In the genomic region with DNA sequence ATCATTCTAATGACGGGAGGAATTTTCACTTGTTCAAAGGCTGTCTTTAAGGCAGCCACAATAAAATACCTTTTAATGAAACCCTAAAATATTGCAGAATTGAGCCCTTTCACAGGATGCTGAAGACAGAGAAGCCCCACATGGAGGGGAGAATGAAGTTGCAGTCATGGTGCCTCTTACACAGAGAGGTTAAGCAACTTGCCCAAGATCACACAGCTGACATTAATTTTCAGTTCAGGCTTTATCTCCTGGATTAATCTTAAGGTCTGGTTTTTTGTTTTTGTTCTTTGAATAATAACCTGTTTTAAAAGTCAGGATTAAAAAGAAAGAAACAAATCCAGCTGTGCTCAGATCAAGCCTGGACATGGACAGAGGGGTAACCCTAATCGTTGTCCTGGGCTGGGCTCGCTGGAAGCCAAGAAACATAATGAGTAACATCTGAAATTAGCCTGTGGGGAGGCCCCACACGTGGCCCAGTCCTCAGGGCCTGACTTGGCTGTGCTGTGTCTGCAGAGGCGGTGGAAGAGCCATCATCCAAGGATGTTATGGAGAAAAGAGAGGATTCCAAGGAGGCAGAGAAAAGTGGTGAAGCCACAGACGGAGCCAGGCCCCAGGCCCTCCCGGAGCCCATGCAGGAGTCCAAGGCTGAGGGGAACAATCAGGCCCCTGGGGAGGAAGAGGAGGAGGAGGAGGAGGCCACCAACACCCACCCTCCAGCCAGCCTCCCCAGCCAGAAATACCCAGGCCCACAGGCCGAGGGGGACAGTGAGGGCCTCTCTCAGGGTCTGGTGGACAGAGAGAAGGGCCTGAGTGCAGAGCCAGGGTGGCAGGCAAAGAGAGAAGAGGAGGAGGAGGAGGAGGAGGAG, we compare ENCODE assay signal across 24 cellular contexts. TPM values are rescaled to one million over a fixed set of nuclear protein-coding genes. Genes with fewer than 3 reads are reported as not detected.
DNase-seq lines count a peak whose midpoint lies in the region; ATAC-seq and TF ChIP-seq lines count a peak whose summit lies in the region.
"Had no signal": no experiment of that assay in that cellular context is flagged by ENCODE, and none has a peak within 500 bp of the region (broad histone marks: within the 10 kb centered on the region; RNA-seq: fewer than 3 reads in every experiment).

No MANE protein-coding gene starts in this region.

- DNase-seq in MCF 10A (ENCODE audit: unreplicated experiment): peak; percentile 51
- no peak for DNase-seq in breast epithelium (ENCODE audit: low spot score in 2 of 2)
- DNase-seq in mammary epithelial cell: peak; percentile 75
- DNase-seq in foreskin fibroblast: peak; percentile 40 to 77
- DNase-seq in testis: peak; percentile 68
- DNase-seq in left lobe of liver (ENCODE audit: low spot score): no peak
- no peak for DNase-seq in lower lobe of right lung
- DNase-seq in WERI-Rb-1: no peak
- DNase-seq: 8988T; activated naive CD8-positive, alpha-beta T cell treated with anti-CD3 and anti-CD28 coated beads for 36 hours; activated T-cell treated with anti-CD3 and anti-CD28 coated beads, Interleukin-2, amount 50 U/mL, for 72 hours; DMS153; endodermal cell; midbrain; NCI-H1694; NCI-H748 treated with DMSO at 0.1 percent for 48 hours; stimulated activated CD4-positive, alpha-beta T cell treated with anti-CD3 and anti-CD28 coated beads, Interleukin-4, amount 100 ng/mL, for 1 hour; stomach; SW 1271 had no signal

- H3K27me3 Mint-ChIP-seq in MCF 10A (ENCODE audit: insufficient read depth, unreplicated experiment): no peaks in the 10 kb centered on the region
- H3K27me3 Mint-ChIP-seq: activated naive CD8-positive, alpha-beta T cell treated with anti-CD3 and anti-CD28 coated beads for 36 hours; natural killer cell treated with Interleukin-12 subunit alpha and Interleukin-12 subunit beta and Interleukin-15 and Interleukin-18, amount 100 ng/mL, for 72 hours had no signal

- H3K36me3 ChIP-seq in breast epithelium (no peaks in the 10 kb centered on the region), mammary epithelial cell (ENCODE audit: insufficient read depth, low read length) (no peaks in the 10 kb centered on the region), testis (ENCODE audit: low read depth, missing control alignments) (no peaks in the 10 kb centered on the region), lower lobe of right lung (peaks cover 4% of the 10 kb centered on the region), WERI-Rb-1 (peaks cover 65% of the 10 kb centered on the region)
- H3K36me3 ChIP-seq: prostate gland had no signal

- H3K4me3 ChIP-seq in breast epithelium (no peak overlapping the region), mammary epithelial cell (replicated peaks in 1 of 3; ENCODE audit: insufficient read depth in 1 of 3, low read depth in 2 of 3, low read length in 3 of 3) (no peak overlapping the region), foreskin fibroblast (ENCODE audit: low read depth in 1 of 2, low read length in 2 of 2) (no peak overlapping the region), testis (no peak overlapping the region), lower lobe of right lung (no peak overlapping the region), WERI-Rb-1 (ENCODE audit: low read depth, low read length) (no peak overlapping the region)
- H3K4me3 ChIP-seq: GM23338, prostate gland, skin epidermis, stomach had no signal

- TF ChIP-seq POLR2A in breast epithelium (IDR thresholded peaks at IDR 0.05) (no peak), testis (IDR thresholded peaks at IDR 0.05) (no peak)

- WGBS in mammary epithelial cell (ENCODE audit: low coverage, missing lambda C conversion rate): 29% methylated on average over 6 of the region's 8 CpGs
- WGBS in testis, 2 donors: 39 to 50% methylated on average over 8 of the region's 8 CpGs

- no peak overlapping the region for H2AFZ ChIP-seq in mammary epithelial cell (ENCODE audit: low read depth, low read length)
- H2AFZ ChIP-seq: GM23338 had no signal

- CTCF ChIA-PET in MCF 10A (lab: Yijun Ruan, JAX) (interaction anchor here (0.5 to 2.4 kb wide), 5 partner anchors 15 to 181 kb away, joined by 3 to 9 read pairs (median 4); no protein-coding TSS in a partner anchor), mammary epithelial cell (lab: Charles Lee; ENCODE audit: low non-redundant PET) (interaction anchor here (0.7 kb wide), 1 partner anchor 116 kb away, joined by 8 read pairs; no protein-coding TSS in a partner anchor)

- H3K4me3 Mint-ChIP-seq in MCF 10A (ENCODE audit: unreplicated experiment): no peak overlapping the region
- H3K4me3 Mint-ChIP-seq: activated naive CD8-positive, alpha-beta T cell treated with anti-CD3 and anti-CD28 coated beads for 36 hours; activated T-cell treated with anti-CD3 and anti-CD28 coated beads, Interleukin-2, amount 50 U/mL, for 72 hours; endodermal cell; GM23338; natural killer cell treated with Interleukin-12 subunit alpha and Interleukin-12 subunit beta and Interleukin-15 and Interleukin-18, amount 100 ng/mL, for 72 hours had no signal

- in situ Hi-C loops in mammary epithelial cell (cut with MboI; ENCODE audit: low sequenced_read_pairs in 2 of 2): no loop called here

- H3K9me3 ChIP-seq in breast epithelium (no peaks in the 10 kb centered on the region), mammary epithelial cell (replicated peaks; ENCODE audit: insufficient read depth, low read length) (no peaks in the 10 kb centered on the region), testis (no peaks in the 10 kb centered on the region), lower lobe of right lung (no peaks in the 10 kb centered on the region), WERI-Rb-1 (ENCODE audit: severe bottlenecking) (no peaks in the 10 kb centered on the region)
- H3K9me3 ChIP-seq: prostate gland, stomach had no signal

- TF ChIP-seq CTCF in MCF 10A (IDR thresholded peaks at IDR 0.05; ENCODE audit: unreplicated experiment) (no peak), breast epithelium (IDR thresholded peaks at IDR 0.05) (no peak), mammary epithelial cell (conservative IDR thresholded peaks at IDR 0.05 in 1 of 2, IDR thresholded peaks at IDR 0.05 in 1 of 2; ENCODE audit: extremely low read depth in 1 of 2, insufficient read depth in 1 of 2, low read depth in 1 of 2, low read length in 2 of 2) (no peak), foreskin fibroblast (IDR thresholded peaks at IDR 0.05; ENCODE audit: low read depth, low read length) (no peak), testis (IDR thresholded peaks at IDR 0.05) (no peak), lower lobe of right lung (IDR thresholded peaks at IDR 0.05) (no peak), WERI-Rb-1 (IDR thresholded peaks at IDR 0.05; ENCODE audit: low read depth, low read length) (no peak)

- ATAC-seq in left lobe of liver (no peak), lower lobe of right lung (no peak)
- ATAC-seq: activated T-cell treated with anti-CD3 and anti-CD28 coated beads, Interleukin-2, amount 50 U/mL, for 72 hours; GM23338; natural killer cell treated with Interleukin-12 subunit alpha and Interleukin-12 subunit beta and Interleukin-15 and Interleukin-18, amount 100 ng/mL, for 72 hours had no signal

- H3K4me1 Mint-ChIP-seq in MCF 10A (ENCODE audit: insufficient read depth, unreplicated experiment): peaks cover 22% of the 10 kb centered on the region
- H3K4me1 Mint-ChIP-seq: activated naive CD8-positive, alpha-beta T cell treated with anti-CD3 and anti-CD28 coated beads for 36 hours; endodermal cell had no signal

- intact Hi-C loops in MCF 10A (cut with micrococcal nuclease): no loop called here
- intact Hi-C loops in breast epithelium (cut with DNase I; ENCODE audit: low total_unique reads): no loop called here
- intact Hi-C loops in mammary epithelial cell (cut with micrococcal nuclease): no loop called here
- intact Hi-C loops in testis (cut with DNase I; ENCODE audit: low total_unique reads): no loop called here
- intact Hi-C loops in lower lobe of right lung (cut with DNase I): no loop called here

- H3K9me3 Mint-ChIP-seq in MCF 10A (ENCODE audit: unreplicated experiment): no peaks in the 10 kb centered on the region
- H3K9me3 Mint-ChIP-seq: activated naive CD8-positive, alpha-beta T cell treated with anti-CD3 and anti-CD28 coated beads for 36 hours; activated T-cell treated with anti-CD3 and anti-CD28 coated beads, Interleukin-2, amount 50 U/mL, for 72 hours; endodermal cell; GM23338; natural killer cell treated with Interleukin-12 subunit alpha and Interleukin-12 subunit beta and Interleukin-15 and Interleukin-18, amount 100 ng/mL, for 72 hours had no signal

- H3K4me1 ChIP-seq in breast epithelium (no peaks in the 10 kb centered on the region), mammary epithelial cell (ENCODE audit: insufficient read depth, low read length) (peaks cover 33% of the 10 kb centered on the region), testis (peaks cover 28% of the 10 kb centered on the region), lower lobe of right lung (no peaks in the 10 kb centered on the region)
- H3K4me1 ChIP-seq: prostate gland, stomach had no signal

- peak overlapping the region; percentile 61 for H3K27ac Mint-ChIP-seq in MCF 10A (ENCODE audit: low read depth, unreplicated experiment)
- H3K27ac Mint-ChIP-seq: activated naive CD8-positive, alpha-beta T cell treated with anti-CD3 and anti-CD28 coated beads for 36 hours; activated T-cell treated with anti-CD3 and anti-CD28 coated beads, Interleukin-2, amount 50 U/mL, for 72 hours; endodermal cell; GM23338; natural killer cell treated with Interleukin-12 subunit alpha and Interleukin-12 subunit beta and Interleukin-15 and Interleukin-18, amount 100 ng/mL, for 72 hours had no signal

- H4K20me1 ChIP-seq in mammary epithelial cell (ENCODE audit: insufficient read depth, low read length): no peaks in the 10 kb centered on the region

- no peaks in the 10 kb centered on the region for H3K79me2 ChIP-seq in mammary epithelial cell (ENCODE audit: insufficient read depth, low read length)

- H3K4me2 ChIP-seq in mammary epithelial cell (ENCODE audit: insufficient read depth, low read depth, low read length): peak overlapping the region; percentile 3
- H3K4me2 ChIP-seq: GM23338 had no signal

- dilution Hi-C loops in mammary epithelial cell (cut with HindIII; ENCODE audit: low sequenced_read_pairs): loop anchor here (5.0 kb wide), 3 partner anchors 39 to 181 kb away; no protein-coding TSS in a partner anchor

- no peak overlapping the region for H3K27ac ChIP-seq in breast epithelium
- H3K27ac ChIP-seq in mammary epithelial cell (ENCODE audit: insufficient read depth, low read depth, low read length): no peak overlapping the region
- peak overlapping the region in 1 of 2 donors; percentile 83 for H3K27ac ChIP-seq in testis
- no peak overlapping the region for H3K27ac ChIP-seq in lower lobe of right lung
- no peak overlapping the region for H3K27ac ChIP-seq in WERI-Rb-1
- H3K27ac ChIP-seq: prostate gland, stomach had no signal

- H3K9ac ChIP-seq in mammary epithelial cell (ENCODE audit: insufficient read depth, low read length): no peak overlapping the region

- POLR2A ChIA-PET in MCF 10A (lab: Yijun Ruan, JAX): interaction anchor here (1.5 kb wide), 1 partner anchor 254 kb away, joined by 3 read pairs; the partner anchor contains the start of genes LYSET and MOAP1

- H3K36me3 Mint-ChIP-seq in MCF 10A (ENCODE audit: insufficient read depth, unreplicated experiment): peaks cover under 1% of the 10 kb centered on the region
- H3K36me3 Mint-ChIP-seq: activated naive CD8-positive, alpha-beta T cell treated with anti-CD3 and anti-CD28 coated beads for 36 hours; natural killer cell treated with Interleukin-12 subunit alpha and Interleukin-12 subunit beta and Interleukin-15 and Interleukin-18, amount 100 ng/mL, for 72 hours had no signal

- H3K27me3 ChIP-seq in breast epithelium (no peaks in the 10 kb centered on the region), mammary epithelial cell (ENCODE audit: insufficient read depth, low read length) (no peaks in the 10 kb centered on the region), testis (no peaks in the 10 kb centered on the region), lower lobe of right lung (ENCODE audit: low read depth) (no peaks in the 10 kb centered on the region), WERI-Rb-1 (ENCODE audit: insufficient read depth, low read depth, severe bottlenecking) (no peaks in the 10 kb centered on the region)

- BruUV-seq in MCF 10A (replicated peaks; lab: Mats Ljungman, UMichigan) (no TSS peak), mammary epithelial cell (replicated peaks; lab: Mats Ljungman, UMichigan) (no TSS peak)

RNA-seq across cellular contexts. Expression of gene CHGA, which starts 8.0 kb away (rescaled TPM):
- 0.35 TPM in 1 of 2 replicates, not detected in the other for total RNA-seq in MCF 10A (2022)
- total RNA-seq in breast epithelium: 1 to 10 TPM in 1 of 3 donors, under 1 TPM in 1, not detected in 1; 0.98 to 1.3 TPM
- under 1 TPM; 0.33 to 0.52 TPM for total RNA-seq in mammary epithelial cell
- not detected for polyA plus RNA-seq in mammary epithelial cell
- not detected for polyA minus RNA-seq in mammary epithelial cell
- total RNA-seq in testis: 100 to 1,000 TPM in 1 of 2 donors, 10 to 100 TPM in 1; 92.9 to 191 TPM
- polyA plus RNA-seq in testis (ENCODE audit: insufficient read depth, low read depth, low replicate concordance): 225 TPM
- 0.20 TPM for total RNA-seq in left lobe of liver
- 0.71 TPM for total RNA-seq in lower lobe of right lung
- total RNA-seq: activated CD8-positive, alpha-beta memory T cell treated with anti-CD3 and anti-CD28 coated beads for 36 hours; activated naive CD8-positive, alpha-beta T cell treated with anti-CD3 and anti-CD28 coated beads for 36 hours; activated T-cell treated with anti-CD3 and anti-CD28 coated beads, Interleukin-2, amount 50 U/mL, for 72 hours; natural killer cell treated with Interleukin-12 subunit alpha and Interleukin-12 subunit beta and Interleukin-15 and Interleukin-18, amount 100 ng/mL, for 72 hours had no signal

Comparison
In these comparisons a context has a peak if more than half of its experiments do, and no peak if none do; other contexts are left out.
1. DNase-seq: peak in MCF 10A (single experiment), mammary epithelial cell (single experiment), foreskin fibroblast (2 of 2) and testis (single experiment); none in breast epithelium (0 of 2), left lobe of liver (single experiment), lower lobe of right lung (single experiment) and WERI-Rb-1 (single experiment).
2. RNA of gene CHGA, which starts 8.0 kb away (total RNA-seq): 92.9 to 191 TPM in testis; 0.98 to 1.3 TPM in breast epithelium, 0.71 TPM in lower lobe of right lung (single experiment), 0.33 to 0.52 TPM in mammary epithelial cell, 0.35 TPM in MCF 10A and 0.20 TPM in left lobe of liver (single experiment); every median in the first group is over 10 times any median in the second.